In the genomic region with DNA sequence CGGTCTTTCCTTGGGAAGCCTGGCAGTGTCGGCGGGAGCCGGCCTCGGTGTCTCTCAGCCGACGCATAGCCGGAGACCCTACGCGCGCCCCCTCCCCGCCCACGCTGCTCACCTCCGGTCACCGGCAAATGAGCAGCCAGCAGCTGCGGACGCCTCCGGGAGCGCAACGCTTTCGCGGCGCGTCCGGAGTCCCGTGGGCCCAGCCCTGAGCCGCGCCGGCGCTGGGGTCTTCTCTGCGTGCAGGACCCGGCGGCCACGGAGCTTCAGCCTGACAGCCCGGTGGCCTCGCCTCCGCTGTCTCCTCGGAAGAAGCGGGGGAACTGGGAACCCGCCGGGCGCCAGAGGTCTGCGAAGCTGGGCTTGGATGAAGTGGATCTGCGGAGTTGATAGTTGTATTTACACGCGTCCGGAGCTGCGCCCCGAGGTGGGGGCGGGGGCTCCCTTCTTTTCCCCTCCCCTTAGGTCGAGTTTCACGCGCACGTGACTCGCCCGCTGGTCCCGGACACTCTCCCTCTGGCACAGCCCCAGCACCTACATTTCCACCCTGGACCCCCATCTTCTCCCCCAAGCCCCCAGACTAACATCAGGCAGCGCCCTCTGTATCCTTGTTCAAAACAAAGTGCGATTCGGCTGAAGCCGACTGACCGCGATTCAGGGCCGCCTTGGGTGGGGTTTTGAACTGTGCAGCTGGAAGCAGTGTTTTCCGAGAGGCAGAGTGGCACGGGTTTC, we compare ENCODE assay signal across 7 cellular contexts. TPM values are rescaled to one million over a fixed set of nuclear protein-coding genes. Genes with fewer than 3 reads are reported as not detected.
DNase-seq lines count a peak whose midpoint lies in the region; ATAC-seq and TF ChIP-seq lines count a peak whose summit lies in the region.

A gene (minus strand): TSS at position 371 of the 729 bp plus-strand sequence. CDS start 1,591 bp downstream, outside the sequence.

- H3K4me2 ChIP-seq in H9 (ENCODE audit: insufficient read depth, insufficient read length, low read length) (peak within 1 kb of the TSS; percentile 63), fibroblast of lung (ENCODE audit: extremely low read depth, insufficient read depth, low read length) (peak within 1 kb of the TSS; percentile 91), neural progenitor cell (peak within 1 kb of the TSS; percentile 89)

- H3K27me3 Mint-ChIP-seq in H9 (ENCODE audit: low read depth) (peaks cover 51% of the 10 kb centered on the region), neural progenitor cell (ENCODE audit: insufficient read depth, low read depth) (peaks cover 50% of the 10 kb centered on the region)
- H3K27me3 Mint-ChIP-seq in activated CD8-positive, alpha-beta memory T cell treated with anti-CD3 and anti-CD28 coated beads, Interleukin-2, amount 10 ng/mL, durations not matched to agents 7 days and 5 days: no peaks in the 10 kb centered on the region

- no peak within 1 kb of the TSS for H2BK12ac ChIP-seq in H9 (ENCODE audit: insufficient read length, low read depth, low read length)

- peak; percentile 63 for ATAC-seq in activated CD8-positive, alpha-beta memory T cell treated with anti-CD3 and anti-CD28 coated beads, Interleukin-2, amount 10 ng/mL, durations not matched to agents 7 days and 5 days

- H3K4me1 ChIP-seq in H9 (ENCODE audit: insufficient read depth, low read length): peaks cover 2% of the 10 kb centered on the region
- H3K4me1 ChIP-seq in fibroblast of lung (ENCODE audit: control insufficient read depth, extremely low read depth, insufficient read depth, low read length): peaks cover 3% of the 10 kb centered on the region
- peaks cover 16% of the 10 kb centered on the region for H3K4me1 ChIP-seq in neural progenitor cell
- H3K4me1 ChIP-seq in vagina: peaks cover 24% of the 10 kb centered on the region

- H3K18ac ChIP-seq in H9 (ENCODE audit: insufficient read length, low read depth, low read length): no peak within 1 kb of the TSS

- TF ChIP-seq POLR2A in vagina (IDR thresholded peaks at IDR 0.05): peak in 1 of 2 donors; percentile 9

- H3K27me3 ChIP-seq in H9 (ENCODE audit: insufficient read depth, low read length) (no peaks in the 10 kb centered on the region), fibroblast of lung (ENCODE audit: control insufficient read depth, insufficient read depth, low read length) (no peaks in the 10 kb centered on the region), neural progenitor cell (peaks cover 65% of the 10 kb centered on the region), vagina (no peaks in the 10 kb centered on the region)

- no peak within 1 kb of the TSS for H3T11ph ChIP-seq in H9 (ENCODE audit: low read length)

- H3K36me3 Mint-ChIP-seq in H9 (ENCODE audit: insufficient read depth in 1 of 3, low read depth in 3 of 3) (peaks cover 0 to 4% (median 0%) of the 10 kb centered on the region in 3 experiments; a peak in 3 of 7 replicates), neural progenitor cell (no peaks in the 10 kb centered on the region)
- H3K36me3 Mint-ChIP-seq in activated CD8-positive, alpha-beta memory T cell treated with anti-CD3 and anti-CD28 coated beads, Interleukin-2, amount 10 ng/mL, durations not matched to agents 7 days and 5 days: peaks cover 3% of the 10 kb centered on the region

- H3K79me2 ChIP-seq in H9 (ENCODE audit: insufficient read depth, low read length): no peaks in the 10 kb centered on the region
- no peaks in the 10 kb centered on the region for H3K79me2 ChIP-seq in fibroblast of lung (ENCODE audit: control insufficient read depth, insufficient read depth, low read length)
- H3K79me2 ChIP-seq in neural progenitor cell (ENCODE audit: low read depth): no peaks in the 10 kb centered on the region

- no peak within 1 kb of the TSS for H2BK120ac ChIP-seq in H9 (ENCODE audit: low read depth, low read length, poor library complexity, severe bottlenecking)

- no peak within 1 kb of the TSS for H4K91ac ChIP-seq in H9 (ENCODE audit: insufficient read length, low read depth, low read length)

- intact Hi-C loops in vagina (cut with DNase I): no loop called here

- peaks cover 10 to 13% of the 10 kb centered on the region in 2 experiments; a peak in 2 of 4 replicates for H3K4me1 Mint-ChIP-seq in H9
- H3K4me1 Mint-ChIP-seq in activated CD8-positive, alpha-beta memory T cell treated with anti-CD3 and anti-CD28 coated beads, Interleukin-2, amount 10 ng/mL, durations not matched to agents 7 days and 5 days: peaks cover 30% of the 10 kb centered on the region
- peaks cover 10% of the 10 kb centered on the region for H3K4me1 Mint-ChIP-seq in neural progenitor cell

- no peak within 1 kb of the TSS; the same call in 1 of the 2 replicates for H3K14ac ChIP-seq in H9 (ENCODE audit: insufficient read depth, low read length)

- H3F3A ChIP-seq in neural progenitor cell (ENCODE audit: low read depth): peaks cover 26% of the 10 kb centered on the region

- H3K79me1 ChIP-seq in H9 (ENCODE audit: insufficient read depth, low read depth, low read length, poor library complexity, severe bottlenecking): no peaks in the 10 kb centered on the region

- peaks cover 16% of the 10 kb centered on the region for H3K23me2 ChIP-seq in H9 (ENCODE audit: insufficient read length, low read depth, low read length, poor library complexity, severe bottlenecking)

- no peak within 1 kb of the TSS for H3K23ac ChIP-seq in H9 (ENCODE audit: insufficient read length, low read depth, low read length)

- TF ChIP-seq CTCF in GM13976 (IDR thresholded peaks at IDR 0.05; ENCODE audit: borderline replicate concordance, control extremely low read depth, extremely low read depth, insufficient read depth, missing control alignments) (no peak), H9 (conservative IDR thresholded peaks at IDR 0.05) (no peak), fibroblast of lung (conservative IDR thresholded peaks at IDR 0.05 in 1 of 2, IDR thresholded peaks at IDR 0.05 in 1 of 2; ENCODE audit: low read depth in 1 of 2, low read length in 2 of 2) (peak in 1 of 2 donors; percentile 9), neural progenitor cell (IDR thresholded peaks at IDR 0.05) (no peak), vagina (IDR thresholded peaks at IDR 0.05) (no peak)

- H3K27ac ChIP-seq in H9 (ENCODE audit: insufficient read length, low read depth, low read length) (no peak within 1 kb of the TSS), fibroblast of lung (ENCODE audit: insufficient read depth, low read length) (peak within 1 kb of the TSS; percentile 50), neural progenitor cell (no peak within 1 kb of the TSS), vagina (peak within 1 kb of the TSS; percentile 57)

- WGBS in H9 (ENCODE audit: extremely low coverage, insufficient read length, low lambda C conversion rate): no CpG with 5 or more reads among the region's 66 CpGs

- H3K9me3 ChIP-seq in H9 (ENCODE audit: control insufficient read depth, low read depth, low read length) (no peaks in the 10 kb centered on the region), fibroblast of lung (ENCODE audit: control insufficient read depth, insufficient read depth, low read depth, low read length) (no peaks in the 10 kb centered on the region), neural progenitor cell (ENCODE audit: low read depth) (no peaks in the 10 kb centered on the region), vagina (no peaks in the 10 kb centered on the region)

- H2AK5ac ChIP-seq in H9 (ENCODE audit: insufficient read length, low read length): no peak within 1 kb of the TSS

- no peak within 1 kb of the TSS for H2BK5ac ChIP-seq in H9 (ENCODE audit: insufficient read length, low read length)

- H2BK20ac ChIP-seq in H9 (ENCODE audit: low read depth, low read length, poor library complexity, severe bottlenecking): no peak within 1 kb of the TSS

- CTCF ChIA-PET in activated CD8-positive, alpha-beta memory T cell treated with anti-CD3 and anti-CD28 coated beads, Interleukin-2, amount 10 ng/mL, durations not matched to agents 7 days and 5 days (lab: Charles Lee): interaction anchor here (0.9 to 7.1 kb wide), 14 partner anchors 12 to 180 kb away, joined by 3 to 107 read pairs (median 4); a partner anchor contains a TSS

- H3K9ac ChIP-seq in H9 (ENCODE audit: extremely low read depth, insufficient read length, low read length) (peak within 1 kb of the TSS; percentile 1), fibroblast of lung (ENCODE audit: insufficient read depth, low read length) (peak within 1 kb of the TSS; percentile 69), neural progenitor cell (no peak within 1 kb of the TSS)

- H3K4me3 ChIP-seq in fibroblast of lung (replicated peaks in 1 of 4; ENCODE audit: control extremely low read depth in 1 of 4, insufficient read depth in 1 of 4, low read depth in 3 of 4, low read length in 4 of 4) (peak within 1 kb of the TSS; percentile 80 to 92 (median 88)), neural progenitor cell (peak within 1 kb of the TSS; percentile 59), vagina (peak within 1 kb of the TSS; percentile 75 to 85)

- H3K56ac ChIP-seq in H9 (ENCODE audit: insufficient read length, low read depth, low read length): no peak within 1 kb of the TSS

- H3K4ac ChIP-seq in H9 (ENCODE audit: low read depth, low read length): no peak within 1 kb of the TSS

- H4K8ac ChIP-seq in H9 (replicated peaks; ENCODE audit: insufficient read length, low read depth, low read length): no peak within 1 kb of the TSS

- in situ Hi-C loops in GM13976 (cut with MboI; ENCODE audit: low sequenced_read_pairs, unreplicated experiment): no loop called here

- H3K4me3 Mint-ChIP-seq in H9 (peak within 1 kb of the TSS; percentile 90 to 98), neural progenitor cell (peak within 1 kb of the TSS; percentile 91)
- peak within 1 kb of the TSS; percentile 96 for H3K4me3 Mint-ChIP-seq in activated CD8-positive, alpha-beta memory T cell treated with anti-CD3 and anti-CD28 coated beads, Interleukin-2, amount 10 ng/mL, durations not matched to agents 7 days and 5 days

- H2BK15ac ChIP-seq in H9 (ENCODE audit: low read depth, low read length): no peak within 1 kb of the TSS

- no peaks in the 10 kb centered on the region for H4K20me1 ChIP-seq in H9 (ENCODE audit: control insufficient read depth, insufficient read depth, insufficient read length)
- H4K20me1 ChIP-seq in fibroblast of lung (ENCODE audit: control insufficient read depth, extremely low read depth, insufficient read depth, low read length): no peaks in the 10 kb centered on the region
- peaks cover 15% of the 10 kb centered on the region for H4K20me1 ChIP-seq in neural progenitor cell (ENCODE audit: low read depth)

- H3K36me3 ChIP-seq in fibroblast of lung (ENCODE audit: control insufficient read depth, insufficient read depth, low read length): peaks cover 3% of the 10 kb centered on the region
- H3K36me3 ChIP-seq in neural progenitor cell: no peaks in the 10 kb centered on the region
- H3K36me3 ChIP-seq in vagina: no peaks in the 10 kb centered on the region

- 0 out of 5 replicates have a peak, but pooled peaks cover 0 to 3% of the 10 kb centered on the region in 2 experiments for H3K9me3 Mint-ChIP-seq in H9
- no peaks in the 10 kb centered on the region for H3K9me3 Mint-ChIP-seq in activated CD8-positive, alpha-beta memory T cell treated with anti-CD3 and anti-CD28 coated beads, Interleukin-2, amount 10 ng/mL, durations not matched to agents 7 days and 5 days (ENCODE audit: low read depth)
- H3K9me3 Mint-ChIP-seq in neural progenitor cell: peaks cover 2% of the 10 kb centered on the region

- H3K27ac Mint-ChIP-seq in H9: peak within 1 kb of the TSS in 1 of 3 experiments; percentile 57; a peak in 2 of 7 replicates
- H3K27ac Mint-ChIP-seq in activated CD8-positive, alpha-beta memory T cell treated with anti-CD3 and anti-CD28 coated beads, Interleukin-2, amount 10 ng/mL, durations not matched to agents 7 days and 5 days: peak within 1 kb of the TSS; percentile 89
- H3K27ac Mint-ChIP-seq in neural progenitor cell: no peak within 1 kb of the TSS

- H2AFZ ChIP-seq in H9 (ENCODE audit: low read length): no peak within 1 kb of the TSS
- H2AFZ ChIP-seq in fibroblast of lung (ENCODE audit: low read length): peak within 1 kb of the TSS; percentile 87
- peak within 1 kb of the TSS; percentile 91 for H2AFZ ChIP-seq in neural progenitor cell (replicated peaks)

- H4K5ac ChIP-seq in H9 (ENCODE audit: insufficient read length, low read depth, low read length): no peak within 1 kb of the TSS

- DNase-seq in GM13976 (ENCODE audit: low spot score): peak; percentile 75
- DNase-seq in H9: peak; percentile 54
- peak; percentile 63 for DNase-seq in NAMALWA (ENCODE audit: low spot score)
- peak; percentile 61 for DNase-seq in activated CD8-positive, alpha-beta memory T cell treated with anti-CD3 and anti-CD28 coated beads, Interleukin-2, amount 10 ng/mL, durations not matched to agents 7 days and 5 days
- DNase-seq in fibroblast of lung (ENCODE audit: low read depth in 2 of 2): peak; percentile 58 to 72
- DNase-seq in neural progenitor cell (ENCODE audit: low spot score): peak; percentile 59
- no peak for DNase-seq in vagina (ENCODE audit: extremely low spot score in 2 of 2)

RNA-seq across cellular contexts. Expression of the gene that starts here (rescaled TPM):
- 16.3 and 17.0 TPM in 2 replicates for total RNA-seq in H9 (2021)
- total RNA-seq in activated CD8-positive, alpha-beta memory T cell treated with anti-CD3 and anti-CD28 coated beads, Interleukin-2, amount 10 ng/mL, durations not matched to agents 7 days and 5 days: 10 to 100 TPM; 24.6 to 25.8 TPM
- total RNA-seq in fibroblast of lung: 19.8 and 20.8 TPM in 2 replicates
- polyA plus RNA-seq in fibroblast of lung: 12.3 and 13.2 TPM in 2 replicates
- polyA plus RNA-seq in fibroblast of lung (2012): 11.7 TPM in 2 replicates
- polyA minus RNA-seq in fibroblast of lung (ENCODE audit: low replicate concordance): 57.0 and 60.5 TPM in 2 replicates
- total RNA-seq in neural progenitor cell (ENCODE audit: low replicate concordance): 0.99 and 1.5 TPM in 2 replicates
- 22.6 TPM for total RNA-seq in vagina

Comparison
In these comparisons a context has a peak if more than half of its experiments do, and no peak if none do; other contexts are left out.
1. DNase-seq: peak in GM13976 (single experiment), H9 (single experiment), NAMALWA (single experiment), activated CD8-positive, alpha-beta memory T cell treated with anti-CD3 and anti-CD28 coated beads, Interleukin-2, amount 10 ng/mL, durations not matched to agents 7 days and 5 days (single experiment), fibroblast of lung (2 of 2) and neural progenitor cell (single experiment); none in vagina (0 of 2).
2. H3K27ac ChIP-seq: peak in fibroblast of lung (single experiment) and vagina (single experiment); none in H9 (single experiment) and neural progenitor cell (single experiment).
3. Peak in every context shown above with its lines, with median percentiles within 50 percentile points of each other: H3K4me2 ChIP-seq, H3K4me3 Mint-ChIP-seq and H3K4me3 ChIP-seq.